Comparison of ENCODE assay signal across 3 cellular contexts in the genomic region with DNA sequence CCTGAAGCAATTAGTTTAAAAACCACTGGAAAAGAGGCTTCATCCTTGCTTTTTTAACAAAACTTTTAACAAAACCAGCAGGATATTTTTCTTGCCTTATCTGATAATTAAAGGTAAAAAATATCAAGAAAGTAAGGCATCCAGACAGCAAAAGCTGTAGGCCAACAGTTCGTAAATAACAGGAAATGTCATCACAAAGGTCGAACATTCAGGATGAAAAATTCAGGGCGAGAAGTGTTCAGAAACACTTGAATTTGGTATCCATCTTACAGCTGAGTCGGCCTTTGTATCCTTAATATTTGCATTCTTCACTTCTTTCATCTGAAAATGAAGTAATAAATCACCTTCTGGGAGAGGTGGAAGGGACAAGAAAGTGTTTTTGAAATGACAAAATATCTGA.
TF ChIP-seq lines count a peak whose summit lies in the region.

No MANE protein-coding gene starts in this region.

TF ChIP-seq in A549, 52 proteins besides CTCF, POLR2A, EP300 and RAD21:
- no peak for TF ChIP-seq ZC3H11A (IDR thresholded peaks at IDR 0.05)
- TF ChIP-seq CHD4 (IDR thresholded peaks at IDR 0.05; ENCODE audit: borderline replicate concordance): no peak
- no peak for TF ChIP-seq NPAS2 (CRISPR knock-in tag; IDR thresholded peaks at IDR 0.05; ENCODE audit: borderline replicate concordance)
- no peak for TF ChIP-seq NFE2L2 (conservative IDR thresholded peaks at IDR 0.05; ENCODE audit: low read length)
- TF ChIP-seq ZSCAN20 (CRISPR knock-in tag; IDR thresholded peaks at IDR 0.05): no peak
- TF ChIP-seq, protein P1, sequence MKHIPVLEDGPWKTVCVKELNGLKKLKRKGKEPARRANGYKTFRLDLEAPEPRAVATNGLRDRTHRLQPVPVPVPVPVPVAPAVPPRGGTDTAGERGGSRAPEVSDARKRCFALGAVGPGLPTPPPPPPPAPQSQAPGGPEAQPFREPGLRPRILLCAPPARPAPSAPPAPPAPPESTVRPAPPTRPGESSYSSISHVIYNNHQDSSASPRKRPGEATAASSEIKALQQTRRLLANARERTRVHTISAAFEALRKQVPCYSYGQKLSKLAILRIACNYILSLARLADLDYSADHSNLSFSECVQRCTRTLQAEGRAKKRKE (CRISPR knock-in tag; IDR thresholded peaks at IDR 0.05; ENCODE audit: low read depth): no peak
- TF ChIP-seq JUN (IDR thresholded peaks at IDR 0.05): no peak
- no peak for TF ChIP-seq NR3C1 (IDR thresholded peaks at IDR 0.05)
- TF ChIP-seq, protein P2, sequence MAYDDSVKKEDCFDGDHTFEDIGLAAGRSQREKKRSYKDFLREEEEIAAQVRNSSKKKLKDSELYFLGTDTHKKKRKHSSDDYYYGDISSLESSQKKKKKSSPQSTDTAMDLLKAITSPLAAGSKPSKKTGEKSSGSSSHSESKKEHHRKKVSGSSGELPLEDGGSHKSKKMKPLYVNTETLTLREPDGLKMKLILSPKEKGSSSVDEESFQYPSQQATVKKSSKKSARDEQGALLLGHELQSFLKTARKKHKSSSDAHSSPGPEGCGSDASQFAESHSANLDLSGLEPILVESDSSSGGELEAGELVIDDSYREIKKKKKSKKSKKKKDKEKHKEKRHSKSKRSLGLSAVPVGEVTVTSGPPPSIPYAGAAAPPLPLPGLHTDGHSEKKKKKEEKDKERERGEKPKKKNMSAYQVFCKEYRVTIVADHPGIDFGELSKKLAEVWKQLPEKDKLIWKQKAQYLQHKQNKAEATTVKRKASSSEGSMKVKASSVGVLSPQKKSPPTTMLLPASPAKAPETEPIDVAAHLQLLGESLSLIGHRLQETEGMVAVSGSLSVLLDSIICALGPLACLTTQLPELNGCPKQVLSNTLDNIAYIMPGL (CRISPR knock-in tag; IDR thresholded peaks at IDR 0.05; ENCODE audit: borderline replicate concordance): no peak
- no peak for TF ChIP-seq KDM5A (IDR thresholded peaks at IDR 0.05)
- no peak for TF ChIP-seq ESRRA (IDR thresholded peaks at IDR 0.05; ENCODE audit: borderline replicate concordance, low read length)

TF ChIP-seq in HCT116, 20 proteins besides CTCF, POLR2A, EP300 and RAD21:
- TF ChIP-seq CBX3 (IDR thresholded peaks at IDR 0.05; ENCODE audit: low read depth) (no peak), ELF1 (IDR thresholded peaks at IDR 0.05; ENCODE audit: borderline replicate concordance, low read depth) (no peak)

TF ChIP-seq in H1, 55 proteins besides CTCF, POLR2A, EP300 and RAD21:
- TF ChIP-seq, protein P3, sequence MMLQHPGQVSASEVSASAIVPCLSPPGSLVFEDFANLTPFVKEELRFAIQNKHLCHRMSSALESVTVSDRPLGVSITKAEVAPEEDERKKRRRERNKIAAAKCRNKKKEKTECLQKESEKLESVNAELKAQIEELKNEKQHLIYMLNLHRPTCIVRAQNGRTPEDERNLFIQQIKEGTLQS (IDR thresholded peaks at IDR 0.05; ENCODE audit: insufficient read depth, low read depth, low read length): no peak
- TF ChIP-seq SIRT6 (IDR thresholded peaks at IDR 0.05; ENCODE audit: low read length): no peak
